Comparison of ENCODE assay signal across 18 cellular contexts in genomic region chr2:233646033-233646432, GRCh38. TPM values are rescaled to one million over a fixed set of nuclear protein-coding genes. Genes with fewer than 3 reads are reported as not detected.
"Had no signal": no experiment of that assay in that cellular context is flagged by ENCODE, and none has a peak within 500 bp of the region (broad histone marks: within the 10 kb centered on the region; RNA-seq: fewer than 3 reads in every experiment).

No MANE protein-coding gene starts in this region.

RNA-seq across cellular contexts. Expression of gene UGT1A10, which starts 9.8 kb away (rescaled TPM):
- total RNA-seq: naive thymus-derived CD4-positive, alpha-beta T cell; natural killer cell; omental fat pad; osteocyte; posterior vena cava; prostate gland; pulmonary artery endothelial cell; right atrium auricular region; sciatic nerve; smooth muscle cell; spleen; suprapubic skin; upper lobe of right lung; urinary bladder; uterus had no signal
- polyA plus RNA-seq: naive thymus-derived CD4-positive, alpha-beta T cell; neural cell; pancreas; smooth muscle cell; urinary bladder had no signal

RNA-seq across cellular contexts. Expression of gene UGT1A9, which starts 25.7 kb away (rescaled TPM):
- total RNA-seq: naive thymus-derived CD4-positive, alpha-beta T cell; natural killer cell; omental fat pad; osteocyte; posterior vena cava; prostate gland; pulmonary artery endothelial cell; right atrium auricular region; sciatic nerve; smooth muscle cell; spleen; suprapubic skin; testis; upper lobe of right lung; urinary bladder; uterus had no signal
- polyA plus RNA-seq: naive thymus-derived CD4-positive, alpha-beta T cell; neural cell; pancreas; smooth muscle cell; spleen had no signal

RNA-seq across cellular contexts. Expression of gene UGT1A8, which starts 28.6 kb away (rescaled TPM):
- total RNA-seq: naive thymus-derived CD4-positive, alpha-beta T cell; natural killer cell; omental fat pad; osteocyte; posterior vena cava; prostate gland; pulmonary artery endothelial cell; right atrium auricular region; sciatic nerve; smooth muscle cell; spleen; upper lobe of right lung; uterus had no signal
- polyA plus RNA-seq: naive thymus-derived CD4-positive, alpha-beta T cell; neural cell; pancreas; smooth muscle cell; spleen had no signal

RNA-seq across cellular contexts. Expression of gene UGT1A7, which starts 35.7 kb away (rescaled TPM):
- total RNA-seq: naive thymus-derived CD4-positive, alpha-beta T cell; natural killer cell; omental fat pad; osteocyte; pancreas; posterior vena cava; pulmonary artery endothelial cell; right atrium auricular region; sciatic nerve; smooth muscle cell; spleen; upper lobe of right lung had no signal
- polyA plus RNA-seq: naive thymus-derived CD4-positive, alpha-beta T cell; neural cell; pancreas; smooth muscle cell had no signal

RNA-seq across cellular contexts. Expression of gene UGT1A6, which starts 46.7 kb away (rescaled TPM):
- total RNA-seq: naive thymus-derived CD4-positive, alpha-beta T cell; natural killer cell; osteocyte; posterior vena cava; pulmonary artery endothelial cell; right atrium auricular region; sciatic nerve; spleen; uterus had no signal
- polyA plus RNA-seq: naive thymus-derived CD4-positive, alpha-beta T cell; neural cell; smooth muscle cell; spleen had no signal
